In the genomic region with DNA sequence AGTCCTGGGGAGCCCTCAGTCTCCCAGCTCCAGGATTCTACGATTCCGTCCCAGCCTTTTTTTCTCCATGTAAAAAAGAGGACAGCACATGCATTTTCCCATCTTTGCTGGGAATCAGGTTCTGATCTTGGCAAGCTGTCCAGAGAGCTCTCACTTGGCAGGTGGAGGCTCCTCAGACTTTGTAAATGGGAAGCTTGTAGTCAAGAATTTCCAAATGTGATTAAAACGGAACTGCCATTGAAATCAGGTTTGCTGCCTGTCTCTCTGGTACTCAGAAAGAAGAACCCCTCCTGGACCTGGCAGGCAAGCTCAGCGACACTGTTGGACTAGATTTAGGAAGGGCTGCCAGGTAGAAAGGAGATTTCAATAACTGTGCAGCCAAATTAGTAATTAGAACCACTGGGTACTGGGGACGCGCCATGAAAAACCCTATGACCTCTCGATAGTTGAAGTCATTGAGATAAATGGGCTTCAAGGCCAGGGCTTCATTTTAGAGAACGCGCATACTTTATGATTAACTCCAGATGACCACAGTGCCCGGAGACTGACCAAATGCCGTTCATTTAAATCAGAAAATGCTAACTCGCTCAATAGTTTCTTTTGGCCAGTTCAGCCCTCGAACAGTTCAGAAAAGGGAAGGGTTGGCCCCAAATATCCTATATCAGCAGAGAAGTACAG, we compare ENCODE assay signal across 18 cellular contexts.
DNase-seq lines count a peak whose midpoint lies in the region; TF ChIP-seq lines count a peak whose summit lies in the region.
"Had no signal": no experiment of that assay in that cellular context is flagged by ENCODE, and none has a peak within 500 bp of the region (broad histone marks: within the 10 kb centered on the region; RNA-seq: fewer than 3 reads in every experiment).

No MANE protein-coding gene starts in this region.

- no peak overlapping the region for H3K4me2 ChIP-seq in mammary epithelial cell (ENCODE audit: insufficient read depth, low read depth, low read length)

- BruUV-seq in mammary epithelial cell (replicated peaks; lab: Mats Ljungman, UMichigan) = no TSS peak

- H3K27me3 ChIP-seq in breast epithelium (no peaks in the 10 kb centered on the region), mammary epithelial cell (ENCODE audit: insufficient read depth, low read length) (no peaks in the 10 kb centered on the region)
- H3K27me3 ChIP-seq: cardiac muscle cell, tibial nerve had no signal

- H3K9me3 ChIP-seq in breast epithelium = peaks cover 0 to 6% of the 10 kb centered on the region in 2 donors
- H3K9me3 ChIP-seq in mammary epithelial cell (replicated peaks; ENCODE audit: insufficient read depth, low read length) = no peaks in the 10 kb centered on the region
- H3K9me3 ChIP-seq: lower lobe of right lung, psoas muscle, tibial nerve had no signal

- DNase-seq in DMS79 treated with DMSO at 0.1 percent for 48 hours (lab: John Stamatoyannopoulos, UW) = peak; percentile 3
- no peak for DNase-seq in DMS79 (lab: John Stamatoyannopoulos, UW)
- DNase-seq in breast epithelium (ENCODE audit: low spot score in 2 of 2) = no peak
- DNase-seq in mammary epithelial cell = no peak
- DNase-seq in fibroblast of gingiva (ENCODE audit: low read depth) = peak; percentile 19
- no peak for DNase-seq in NCI-H226
- DNase-seq in stimulated activated CD4-positive, alpha-beta T cell treated with anti-CD3 and anti-CD28 coated beads, Interleukin-1b, Interleukin-23, amount 100 ng/mL, for 48 hours = no peak
- no peak for DNase-seq in activated CD4-positive, alpha-beta T cell treated with anti-CD3 and anti-CD28 coated beads for 1 hour
- DNase-seq: activated CD4-positive, alpha-beta T cell treated with anti-CD3 and anti-CD28 coated beads, Interleukin-2, amount 50 U/mL, for 1 hour; anterior cingulate cortex; kidney glomerular epithelial cell; lower lobe of right lung; NCI-H1436; psoas muscle; stimulated activated CD4-positive, alpha-beta T cell treated with anti-CD3 and anti-CD28 coated beads, Interleukin-15, amount 100 ng/mL, for 24 hours; stimulated activated naive CD8-positive, alpha-beta T cell treated with anti-CD3 and anti-CD28 coated beads, Interleukin-15, amount 100 ng/mL, for 72 hours had no signal

- in situ Hi-C loops in mammary epithelial cell (cut with MboI; ENCODE audit: low sequenced_read_pairs in 2 of 2) = no loop called here

- H3K9ac ChIP-seq in mammary epithelial cell (ENCODE audit: insufficient read depth, low read length) = no peak overlapping the region

- no peak overlapping the region for H2AFZ ChIP-seq in mammary epithelial cell (ENCODE audit: low read depth, low read length)

- dilution Hi-C loops in mammary epithelial cell (cut with HindIII; ENCODE audit: low sequenced_read_pairs) = no loop called here

- H3K4me3 ChIP-seq in breast epithelium = no peak overlapping the region
- H3K4me3 ChIP-seq in mammary epithelial cell (replicated peaks in 1 of 3; ENCODE audit: insufficient read depth in 1 of 3, low read depth in 2 of 3, low read length in 3 of 3) = no peak overlapping the region
- H3K4me3 ChIP-seq: cardiac muscle cell, lower lobe of right lung, psoas muscle, tibial nerve had no signal

- CTCF ChIA-PET in mammary epithelial cell (lab: Charles Lee; ENCODE audit: low non-redundant PET) = no interaction called here

- no peaks in the 10 kb centered on the region for H4K20me1 ChIP-seq in mammary epithelial cell (ENCODE audit: insufficient read depth, low read length)

- no peaks in the 10 kb centered on the region for H3K36me3 ChIP-seq in breast epithelium
- no peaks in the 10 kb centered on the region for H3K36me3 ChIP-seq in mammary epithelial cell (ENCODE audit: insufficient read depth, low read length)
- H3K36me3 ChIP-seq: cardiac muscle cell, lower lobe of right lung, tibial nerve had no signal

- H3K4me1 ChIP-seq in breast epithelium (no peaks in the 10 kb centered on the region), mammary epithelial cell (ENCODE audit: insufficient read depth, low read length) (peaks cover 4% of the 10 kb centered on the region)
- H3K4me1 ChIP-seq: lower lobe of right lung, psoas muscle, tibial nerve had no signal

- intact Hi-C loops in breast epithelium (cut with DNase I; ENCODE audit: low total_unique reads) = no loop called here
- intact Hi-C loops in mammary epithelial cell (cut with micrococcal nuclease) = no loop called here

- TF ChIP-seq CTCF in breast epithelium (IDR thresholded peaks at IDR 0.05) (no peak), mammary epithelial cell (conservative IDR thresholded peaks at IDR 0.05 in 1 of 2, IDR thresholded peaks at IDR 0.05 in 1 of 2; ENCODE audit: extremely low read depth in 1 of 2, insufficient read depth in 1 of 2, low read depth in 1 of 2, low read length in 2 of 2) (no peak)

- H3K27ac ChIP-seq in breast epithelium = peak overlapping the region; percentile 65 to 68
- no peak overlapping the region for H3K27ac ChIP-seq in mammary epithelial cell (ENCODE audit: insufficient read depth, low read depth, low read length)
- H3K27ac ChIP-seq: cardiac muscle cell, lower lobe of right lung, psoas muscle, tibial nerve had no signal

- WGBS in mammary epithelial cell (ENCODE audit: low coverage, missing lambda C conversion rate) = 92% methylated on average over 12 of the region's 13 CpGs

- no peaks in the 10 kb centered on the region for H3K79me2 ChIP-seq in mammary epithelial cell (ENCODE audit: insufficient read depth, low read length)

- TF ChIP-seq POLR2A in breast epithelium (IDR thresholded peaks at IDR 0.05) = no peak

Comparison
In these comparisons a context has a peak if more than half of its experiments do, and no peak if none do; other contexts are left out.
1. DNase-seq: peak in DMS79 treated with DMSO at 0.1 percent for 48 hours (single experiment) and fibroblast of gingiva (single experiment); none in DMS79 (single experiment), breast epithelium (0 of 2), mammary epithelial cell (single experiment), NCI-H226 (single experiment), stimulated activated CD4-positive, alpha-beta T cell treated with anti-CD3 and anti-CD28 coated beads, Interleukin-1b, Interleukin-23, amount 100 ng/mL, for 48 hours (single experiment) and activated CD4-positive, alpha-beta T cell treated with anti-CD3 and anti-CD28 coated beads for 1 hour (single experiment).